Comparison of ENCODE assay signal across 12 cellular contexts in the genomic region with DNA sequence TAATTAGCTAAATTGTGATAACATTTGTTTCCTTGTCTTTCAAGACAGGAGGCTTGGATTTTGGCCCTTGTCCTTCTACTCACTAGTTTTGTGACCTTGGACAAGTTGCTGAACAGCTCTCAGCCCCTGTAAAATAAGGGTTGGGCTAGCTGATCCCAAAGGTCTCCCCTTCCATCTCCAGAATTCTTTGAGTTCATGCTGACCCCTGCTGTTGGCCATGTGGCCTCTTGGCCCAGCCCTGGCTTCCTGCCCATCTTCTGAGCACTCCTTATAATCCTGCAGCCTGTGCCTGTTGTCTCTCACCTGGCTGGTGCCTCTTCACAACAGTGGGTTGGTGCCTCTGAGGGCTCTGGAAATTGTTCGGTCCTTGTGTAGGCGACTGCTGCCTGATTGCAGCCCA. TPM values are rescaled to one million over a fixed set of nuclear protein-coding genes. Genes with fewer than 3 reads are reported as not detected.
DNase-seq lines count a peak whose midpoint lies in the region; ATAC-seq, FAIRE-seq and TF ChIP-seq lines count a peak whose summit lies in the region.
"Had no signal": no experiment of that assay in that cellular context is flagged by ENCODE, and none has a peak within 500 bp of the region (broad histone marks: within the 10 kb centered on the region; RNA-seq: fewer than 3 reads in every experiment).

No MANE protein-coding gene starts in this region.

- CTCF ChIA-PET in WTC11 (lab: Charles Lee) (interaction anchor here (0.9 to 1.5 kb wide), 5 partner anchors 10 to 182 kb away, joined by 3 to 6 read pairs (median 4); a partner anchor contains a TSS), HepG2 (lab: Yijun Ruan, JAX; ENCODE audit: low intra/inter-chr PET ratio, low total read pairs) (no interaction called here)

- H3K36me3 Mint-ChIP-seq in WTC11 (no peaks in the 10 kb centered on the region), H9 (ENCODE audit: insufficient read depth in 1 of 3, low read depth in 3 of 3) (no peaks in the 10 kb centered on the region; a peak in 1 of 7 replicates)
- H3K36me3 Mint-ChIP-seq: CD8-positive, alpha-beta T cell; natural killer cell treated with Interleukin-12 subunit alpha and Interleukin-12 subunit beta and Interleukin-15 and Interleukin-18, amount 100 ng/mL, for 72 hours had no signal

- no peak overlapping the region for H2BK5ac ChIP-seq in H9 (ENCODE audit: insufficient read length, low read length)

- ATAC-seq in WTC11 (peak; percentile 51), HepG2 (no peak), GM18868 (IDR thresholded peaks at IDR 0.05; ENCODE audit: unreplicated experiment) (no peak)
- ATAC-seq: CD8-positive, alpha-beta T cell had no signal

- no peak for TF ChIP-seq RAD21 in HepG2 (CRISPR knock-in tag; IDR thresholded peaks at IDR 0.05)

- no peak overlapping the region for H3K56ac ChIP-seq in H9 (ENCODE audit: insufficient read length, low read depth, low read length)

- H3K27ac Mint-ChIP-seq in WTC11 (peak overlapping the region; percentile 2; the same call in 1 of the 2 replicates), H9 (peak overlapping the region in 1 of 3 experiments; percentile 27; a peak in 3 of 7 replicates)
- H3K27ac Mint-ChIP-seq: CD8-positive, alpha-beta T cell; natural killer cell treated with Interleukin-12 subunit alpha and Interleukin-12 subunit beta and Interleukin-15 and Interleukin-18, amount 100 ng/mL, for 72 hours had no signal

- FAIRE-seq in HepG2 (lab: Jason Lieb, UNC) = no peak
- FAIRE-seq: H54 had no signal

- H3T11ph ChIP-seq in H9 (ENCODE audit: low read length) = no peak overlapping the region

- peaks cover 17% of the 10 kb centered on the region for H3K4me1 Mint-ChIP-seq in WTC11
- peaks cover 8 to 11% of the 10 kb centered on the region in 2 experiments for H3K4me1 Mint-ChIP-seq in H9

- no peak overlapping the region for H3K9ac ChIP-seq in HepG2 (ENCODE audit: insufficient read depth, low read depth, low read length)
- no peak overlapping the region for H3K9ac ChIP-seq in H9 (ENCODE audit: extremely low read depth, insufficient read length, low read length)

- H2BK20ac ChIP-seq in H9 (ENCODE audit: low read depth, low read length, poor library complexity, severe bottlenecking) = no peak overlapping the region

- no peak for TF ChIP-seq POLR2A in HepG2 (IDR thresholded peaks at IDR 0.05; ENCODE audit: insufficient read depth in 1 of 2, low read depth in 2 of 2, low read length in 2 of 2)
- no peak for TF ChIP-seq POLR2A in ovary (IDR thresholded peaks at IDR 0.05)

- peaks cover 53% of the 10 kb centered on the region for H3K4me1 ChIP-seq in HepG2 (ENCODE audit: insufficient read depth, low read length)
- H3K4me1 ChIP-seq in H9 (ENCODE audit: insufficient read depth, low read length) = peaks cover 4% of the 10 kb centered on the region; the same call in 1 of the 2 replicates
- peaks cover 15% of the 10 kb centered on the region for H3K4me1 ChIP-seq in ovary (ENCODE audit: insufficient read depth)

- no peak overlapping the region for H4K91ac ChIP-seq in H9 (ENCODE audit: insufficient read length, low read depth, low read length)

- H3K14ac ChIP-seq in H9 (ENCODE audit: insufficient read depth, low read length) = no peak overlapping the region

- no peaks in the 10 kb centered on the region for H3K79me2 ChIP-seq in HepG2 (ENCODE audit: insufficient read depth, low read length)
- H3K79me2 ChIP-seq in H9 (ENCODE audit: insufficient read depth, low read length) = peaks cover 3% of the 10 kb centered on the region; the same call in 1 of the 2 replicates

- H3K9me3 ChIP-seq in HepG2 (ENCODE audit: low read length) = no peaks in the 10 kb centered on the region
- no peaks in the 10 kb centered on the region for H3K9me3 ChIP-seq in H9 (ENCODE audit: control insufficient read depth, low read depth, low read length)
- H3K9me3 ChIP-seq in ovary = no peaks in the 10 kb centered on the region

- H3K23me2 ChIP-seq in H9 (ENCODE audit: insufficient read length, low read depth, low read length, poor library complexity, severe bottlenecking) = no peaks in the 10 kb centered on the region

- H3K23ac ChIP-seq in H9 (ENCODE audit: insufficient read length, low read depth, low read length) = no peak overlapping the region

- H3K79me1 ChIP-seq in H9 (ENCODE audit: insufficient read depth, low read depth, low read length, poor library complexity, severe bottlenecking) = no peaks in the 10 kb centered on the region

- 76% methylated on average over 2 of the region's 2 CpGs for WGBS in HepG2 (ENCODE audit: low lambda C conversion rate)
- WGBS in H9 (ENCODE audit: extremely low coverage, insufficient read length, low lambda C conversion rate) = no CpG with 5 or more reads among the region's 2 CpGs
- WGBS in ovary, 3 donors = 87 to 98% (median 90%) methylated on average over 2 of the region's 2 CpGs

- H3K27me3 ChIP-seq in HepG2 (ENCODE audit: control insufficient read depth in 1 of 2, insufficient read depth in 2 of 2, low read length in 2 of 2) (peaks cover 0 to 6% of the 10 kb centered on the region in 2 experiments; a peak in 1 of 5 replicates), H9 (ENCODE audit: insufficient read depth, low read length) (no peaks in the 10 kb centered on the region), ovary (no peaks in the 10 kb centered on the region)

- H3K9me3 Mint-ChIP-seq in WTC11 (no peaks in the 10 kb centered on the region), H9 (no peaks in the 10 kb centered on the region)
- H3K9me3 Mint-ChIP-seq: CD8-positive, alpha-beta T cell; natural killer cell treated with Interleukin-12 subunit alpha and Interleukin-12 subunit beta and Interleukin-15 and Interleukin-18, amount 100 ng/mL, for 72 hours had no signal

- no peak for TF ChIP-seq CTCF in WTC11 (IDR thresholded peaks at IDR 0.05)
- peak; percentile 45 for TF ChIP-seq CTCF in HepG2 (CRISPR knock-in tag; IDR thresholded peaks at IDR 0.05)
- no peak for TF ChIP-seq CTCF in H9 (conservative IDR thresholded peaks at IDR 0.05)
- TF ChIP-seq CTCF in ovary (IDR thresholded peaks at IDR 0.05) = no peak

- no peak overlapping the region for H2BK12ac ChIP-seq in H9 (ENCODE audit: insufficient read length, low read depth, low read length)

- no peak for TF ChIP-seq EP300 in HepG2 (IDR thresholded peaks at IDR 0.05; ENCODE audit: low read depth in 2 of 2, low read length in 2 of 2)
- no peak for TF ChIP-seq EP300 in HepG2 (CRISPR knock-in tag; IDR thresholded peaks at IDR 0.05; ENCODE audit: borderline replicate concordance)
- no peak for TF ChIP-seq EP300 in ovary (IDR thresholded peaks at IDR 0.05)

- no peak overlapping the region for H2BK15ac ChIP-seq in H9 (ENCODE audit: low read depth, low read length)

- H4K5ac ChIP-seq in H9 (ENCODE audit: insufficient read length, low read depth, low read length) = no peak overlapping the region

- H2AFZ ChIP-seq in HepG2 (ENCODE audit: low read length) (no peak overlapping the region), H9 (ENCODE audit: low read length) (no peak overlapping the region)

- H3K18ac ChIP-seq in H9 (ENCODE audit: insufficient read length, low read depth, low read length) = no peak overlapping the region

- H4K8ac ChIP-seq in H9 (replicated peaks; ENCODE audit: insufficient read length, low read depth, low read length) = no peak overlapping the region

- H3K27me3 Mint-ChIP-seq in WTC11 (ENCODE audit: low read depth) = no peaks in the 10 kb centered on the region
- H3K27me3 Mint-ChIP-seq in H9 (ENCODE audit: low read depth) = no peaks in the 10 kb centered on the region

- in situ Hi-C loops in HepG2 (cut with HindIII; ENCODE audit: extremely low pct_ligation_motif_present, low pct_unique_long_range_greater_than_20kb) = no loop called here

- H3K4me3 Mint-ChIP-seq in WTC11 (no peak overlapping the region), H9 (no peak overlapping the region)
- H3K4me3 Mint-ChIP-seq: CD8-positive, alpha-beta T cell; natural killer cell treated with Interleukin-12 subunit alpha and Interleukin-12 subunit beta and Interleukin-15 and Interleukin-18, amount 100 ng/mL, for 72 hours had no signal

- H3K36me3 ChIP-seq in HepG2 (replicated peaks in 1 of 2; ENCODE audit: control insufficient read depth in 1 of 2, insufficient read depth in 2 of 2, low read length in 2 of 2) (no peaks in the 10 kb centered on the region), ovary (no peaks in the 10 kb centered on the region)

- H3K4me2 ChIP-seq in HepG2 (ENCODE audit: low read depth, low read length) (no peak overlapping the region), H9 (ENCODE audit: insufficient read depth, insufficient read length, low read length) (no peak overlapping the region)

- no peak overlapping the region for H3K4ac ChIP-seq in H9 (ENCODE audit: low read depth, low read length)

- H3K4me3 ChIP-seq in HepG2 (replicated peaks in 1 of 3; ENCODE audit: insufficient read depth in 1 of 3, low read depth in 2 of 3, low read length in 3 of 3) = no peak overlapping the region
- no peak overlapping the region for H3K4me3 ChIP-seq in ovary
- H3K4me3 ChIP-seq: SK-N-MC had no signal

- peak; percentile 37 for DNase-seq in DMS153 (lab: John Stamatoyannopoulos, UW)
- DNase-seq in M059J (ENCODE audit: low read depth) = peak; percentile 44
- DNase-seq in WTC11 (ENCODE audit: low spot score) = no peak
- DNase-seq in HepG2 (ENCODE audit: low spot score) = peak; percentile 18
- no peak for DNase-seq in H9
- no peak for DNase-seq in ovary
- DNase-seq in SKM-1 (lab: John Stamatoyannopoulos, UW; ENCODE audit: unreplicated experiment) = no peak

- POLR2A ChIA-PET in WTC11 (lab: Charles Lee) (no interaction called here), HepG2 (lab: Yijun Ruan, JAX) (interaction anchor here (0.5 kb wide), 1 partner anchor 66 kb away, joined by 3 read pairs; no protein-coding TSS in a partner anchor)

- H3K27ac ChIP-seq in HepG2 (ENCODE audit: extremely low read length, insufficient read depth, low read length) (no peak overlapping the region), H9 (ENCODE audit: insufficient read length, low read depth, low read length) (no peak overlapping the region), ovary (no peak overlapping the region)
- H3K27ac ChIP-seq: SK-N-MC had no signal

- H2AK5ac ChIP-seq in H9 (ENCODE audit: insufficient read length, low read length) = no peak overlapping the region

- H2BK120ac ChIP-seq in H9 (ENCODE audit: low read depth, low read length, poor library complexity, severe bottlenecking) = no peak overlapping the region

- H4K20me1 ChIP-seq in HepG2 (ENCODE audit: insufficient read depth, low read length) = no peaks in the 10 kb centered on the region
- H4K20me1 ChIP-seq in H9 (ENCODE audit: control insufficient read depth, insufficient read depth, insufficient read length) = no peaks in the 10 kb centered on the region

- BruUV-seq in HepG2 (replicated peaks; lab: Mats Ljungman, UMichigan) = no TSS peak

- intact Hi-C loops in HepG2 (cut with micrococcal nuclease; ENCODE audit: unreplicated experiment) = loop anchor here (10.0 kb wide), 1 partner anchor 75 kb away; no protein-coding TSS in a partner anchor
- intact Hi-C loops in ovary (cut with DNase I) = loop anchor here in 3 of 4 donors (10.0 kb wide), 3 partner anchors 45 to 545 kb away; a partner anchor contains a TSS

RNA-seq across cellular contexts. Expression of a gene that starts 10.1 kb away (rescaled TPM):
- total RNA-seq in M059J (2014; rRNA removed; shearing (Covaris generic)) = 61.9 and 144 TPM in 2 replicates
- 38.2 to 39.6 TPM (median 38.7 TPM) in 3 replicates for total RNA-seq in WTC11 (2021)
- total RNA-seq in HepG2 (2016; rRNA removed; fragmentation: Illumina TruSeq; extraction: Trizol) = 5.2 and 11.3 TPM in 2 replicates
- 0.30 and 0.44 TPM in 2 replicates for total RNA-seq in HepG2 (2016; cell fraction: cytosol; rRNA removed; fragmentation: Illumina TruSeq; extraction: Trizol; ENCODE audit: low read depth)
- 4.6 and 10.3 TPM in 2 replicates for total RNA-seq in HepG2 (2016; cell fraction: insoluble cytoplasmic fraction; rRNA removed; fragmentation: Illumina TruSeq; extraction: Trizol)
- total RNA-seq in HepG2 (2016; cell fraction: membrane; rRNA removed; fragmentation: Illumina TruSeq; extraction: Trizol) = 2.2 and 2.3 TPM in 2 replicates
- total RNA-seq in HepG2 (2016; cell fraction: nucleus; rRNA removed; fragmentation: Illumina TruSeq; extraction: Trizol) = 10.6 and 12.9 TPM in 2 replicates
- polyA plus RNA-seq in HepG2 (2011; rRNA removed) = 3.3 and 3.5 TPM in 2 replicates
- polyA plus RNA-seq in HepG2 (2011; cell fraction: cytosol; rRNA removed) = 2.2 and 2.7 TPM in 2 replicates
- polyA plus RNA-seq in HepG2 (2011; cell fraction: nucleus; rRNA removed) = 1.7 and 1.8 TPM in 2 replicates
- 2.2 and 3.3 TPM in 2 replicates for polyA plus RNA-seq in HepG2 (2012)
- polyA plus RNA-seq in HepG2 (2016; cell fraction: cytosol; fragmentation: Illumina TruSeq; extraction: Trizol; ENCODE audit: low read depth) = 0.94 and 1.1 TPM in 2 replicates
- 4.4 and 4.6 TPM in 2 replicates for polyA plus RNA-seq in HepG2 (2016; cell fraction: insoluble cytoplasmic fraction; fragmentation: Illumina TruSeq; extraction: Trizol; ENCODE audit: low read depth)
- 1.9 and 2.4 TPM in 2 replicates for polyA plus RNA-seq in HepG2 (2016; cell fraction: membrane; fragmentation: Illumina TruSeq; extraction: Trizol; ENCODE audit: low read depth)
- 15.1 and 17.0 TPM in 2 replicates for polyA plus RNA-seq in HepG2 (2016; cell fraction: nucleus; fragmentation: Illumina TruSeq; extraction: Trizol; ENCODE audit: insufficient read depth, low read depth)
- polyA minus RNA-seq in HepG2 (2011; rRNA and poly(A)+ RNA removed; ENCODE audit: low replicate concordance) = 7.4 and 47.2 TPM in 2 replicates
- 2.9 and 5.4 TPM in 2 replicates for polyA minus RNA-seq in HepG2 (2011; cell fraction: cytosol; rRNA and poly(A)+ RNA removed)
- 3.1 and 3.5 TPM in 2 replicates for polyA minus RNA-seq in HepG2 (2011; cell fraction: nucleus; rRNA and poly(A)+ RNA removed)
- total RNA-seq in H9 (2021) = 26.3 and 31.7 TPM in 2 replicates
- 10 to 100 TPM; 26.0 to 87.6 (median 65.8) TPM for total RNA-seq in ovary
- 100 to 1,000 TPM in 1 of 2 donors, 10 to 100 TPM in 1; 22.9 to 106 TPM for polyA plus RNA-seq in ovary

Comparison
In these comparisons a context has a peak if more than half of its experiments do, and no peak if none do; other contexts are left out.
1. DNase-seq: peak in DMS153 (single experiment), M059J (single experiment) and HepG2 (single experiment); none in WTC11 (single experiment), H9 (single experiment), ovary (0 of 5) and SKM-1 (single experiment).